Comparison of ENCODE assay signal across 9 cellular contexts in genomic region chrX:46575586-46575985, GRCh38. TPM values are rescaled to one million over a fixed set of nuclear protein-coding genes. Genes with fewer than 3 reads are reported as not detected.
DNase-seq lines count a peak whose midpoint lies in the region; ATAC-seq and TF ChIP-seq lines count a peak whose summit lies in the region.
"Had no signal": no experiment of that assay in that cellular context is flagged by ENCODE, and none has a peak within 500 bp of the region (broad histone marks: within the 10 kb centered on the region; RNA-seq: fewer than 3 reads in every experiment).

No MANE protein-coding gene starts in this region.

- peaks cover 44% of the 10 kb centered on the region for H3K4me1 Mint-ChIP-seq in activated CD8-positive, alpha-beta memory T cell treated with anti-CD3 and anti-CD28 coated beads, Interleukin-2, amount 10 ng/mL, durations not matched to agents 7 days and 5 days
- H3K4me1 Mint-ChIP-seq in activated naive CD8-positive, alpha-beta T cell (ENCODE audit: low read depth), result peaks cover 37% of the 10 kb centered on the region
- no peaks in the 10 kb centered on the region for H3K4me1 Mint-ChIP-seq in progenitor cell of endocrine pancreas (ENCODE audit: low read depth)

- H3K36me3 Mint-ChIP-seq in activated CD8-positive, alpha-beta memory T cell treated with anti-CD3 and anti-CD28 coated beads, Interleukin-2, amount 10 ng/mL, durations not matched to agents 7 days and 5 days, result peaks cover 18% of the 10 kb centered on the region
- peaks cover 3% of the 10 kb centered on the region for H3K36me3 Mint-ChIP-seq in activated naive CD8-positive, alpha-beta T cell
- H3K36me3 Mint-ChIP-seq in progenitor cell of endocrine pancreas (ENCODE audit: insufficient read depth), result peaks cover 2% of the 10 kb centered on the region

- no peak overlapping the region for H3K27ac Mint-ChIP-seq in activated CD8-positive, alpha-beta memory T cell treated with anti-CD3 and anti-CD28 coated beads, Interleukin-2, amount 10 ng/mL, durations not matched to agents 7 days and 5 days
- no peak overlapping the region for H3K27ac Mint-ChIP-seq in activated naive CD8-positive, alpha-beta T cell
- H3K27ac Mint-ChIP-seq in progenitor cell of endocrine pancreas, result no peak overlapping the region

- DNase-seq in activated CD8-positive, alpha-beta memory T cell treated with anti-CD3 and anti-CD28 coated beads, Interleukin-2, amount 10 ng/mL, durations not matched to agents 7 days and 5 days, result no peak
- DNase-seq in activated CD8-positive, alpha-beta memory T cell treated with anti-CD3 and anti-CD28 coated beads for 24 hours, result no peak
- DNase-seq in left kidney (ENCODE audit: low read depth, low spot score) (peak; percentile 5), testis (no peak), progenitor cell of endocrine pancreas (ENCODE audit: low spot score, unreplicated experiment) (no peak), HPDE6-E6E7 (ENCODE audit: extremely low spot score) (no peak)

- H3K9me3 Mint-ChIP-seq in activated CD8-positive, alpha-beta memory T cell treated with anti-CD3 and anti-CD28 coated beads, Interleukin-2, amount 10 ng/mL, durations not matched to agents 7 days and 5 days (ENCODE audit: low read depth), result no peaks in the 10 kb centered on the region
- H3K9me3 Mint-ChIP-seq in activated naive CD8-positive, alpha-beta T cell (ENCODE audit: low read depth), result no peaks in the 10 kb centered on the region
- H3K9me3 Mint-ChIP-seq in progenitor cell of endocrine pancreas (ENCODE audit: low read depth), result peaks cover 12% of the 10 kb centered on the region

- CTCF ChIA-PET in activated CD8-positive, alpha-beta memory T cell treated with anti-CD3 and anti-CD28 coated beads, Interleukin-2, amount 10 ng/mL, durations not matched to agents 7 days and 5 days (lab: Charles Lee), result interaction anchor here (1.0 to 1.4 kb wide), 3 partner anchors 11 to 67 kb away, joined by 3 read pairs; no protein-coding TSS in a partner anchor

- no peaks in the 10 kb centered on the region for H3K9me3 ChIP-seq in testis
- H3K9me3 ChIP-seq: thyroid gland had no signal

- no peak overlapping the region for H3K27ac ChIP-seq in testis

- intact Hi-C loops in testis (cut with DNase I; ENCODE audit: low total_unique reads), result loop anchor here (10.0 kb wide), 1 partner anchor 59 kb away; no protein-coding TSS in a partner anchor

- 0 to 20% methylated on average over 6 of the region's 6 CpGs for WGBS in testis, 2 donors

- no peak for TF ChIP-seq POLR2A in testis (IDR thresholded peaks at IDR 0.05)

- peak overlapping the region; percentile 56 to 66 for H3K4me3 ChIP-seq in testis

- no peaks in the 10 kb centered on the region for H3K27me3 Mint-ChIP-seq in activated CD8-positive, alpha-beta memory T cell treated with anti-CD3 and anti-CD28 coated beads, Interleukin-2, amount 10 ng/mL, durations not matched to agents 7 days and 5 days
- no peaks in the 10 kb centered on the region for H3K27me3 Mint-ChIP-seq in activated naive CD8-positive, alpha-beta T cell
- peaks cover 39% of the 10 kb centered on the region for H3K27me3 Mint-ChIP-seq in progenitor cell of endocrine pancreas

- H3K36me3 ChIP-seq in testis (ENCODE audit: low read depth, missing control alignments), result no peaks in the 10 kb centered on the region
- H3K36me3 ChIP-seq: thyroid gland had no signal

- TF ChIP-seq CTCF in testis (IDR thresholded peaks at IDR 0.05) (no peak), progenitor cell of endocrine pancreas (IDR thresholded peaks at IDR 0.05; ENCODE audit: unreplicated experiment) (no peak)

- H3K27me3 ChIP-seq in testis, result no peaks in the 10 kb centered on the region
- H3K27me3 ChIP-seq: thyroid gland had no signal

- peak overlapping the region; percentile 75 for H3K4me3 Mint-ChIP-seq in activated CD8-positive, alpha-beta memory T cell treated with anti-CD3 and anti-CD28 coated beads, Interleukin-2, amount 10 ng/mL, durations not matched to agents 7 days and 5 days
- H3K4me3 Mint-ChIP-seq in activated naive CD8-positive, alpha-beta T cell, result peak overlapping the region; percentile 71
- no peak overlapping the region for H3K4me3 Mint-ChIP-seq in progenitor cell of endocrine pancreas (ENCODE audit: low read depth)

- ATAC-seq in activated CD8-positive, alpha-beta memory T cell treated with anti-CD3 and anti-CD28 coated beads, Interleukin-2, amount 10 ng/mL, durations not matched to agents 7 days and 5 days, result no peak
- no peak for ATAC-seq in GM18909 (IDR thresholded peaks at IDR 0.05; ENCODE audit: poor library complexity, unreplicated experiment)

- H3K4me1 ChIP-seq in testis, result no peaks in the 10 kb centered on the region

RNA-seq across cellular contexts. Expression of gene CHST7, which starts 2.0 kb away (rescaled TPM):
- total RNA-seq in activated CD8-positive, alpha-beta memory T cell treated with anti-CD3 and anti-CD28 coated beads, Interleukin-2, amount 10 ng/mL, durations not matched to agents 7 days and 5 days, result 1 to 10 TPM; 4.6 to 5.9 TPM
- total RNA-seq in testis (10 to 100 TPM in 1 of 2 donors, 1 to 10 TPM in 1; 9.4 to 18.7 TPM), progenitor cell of endocrine pancreas (0.80 and 1.1 TPM in 2 replicates)
- polyA plus RNA-seq in testis (ENCODE audit: insufficient read depth, low read depth, low replicate concordance), result 2.5 TPM

RNA-seq across cellular contexts. Expression of gene ZNF674, which starts 30.4 kb away (rescaled TPM):
- 1 to 10 TPM; 2.8 to 6.5 TPM for total RNA-seq in activated CD8-positive, alpha-beta memory T cell treated with anti-CD3 and anti-CD28 coated beads, Interleukin-2, amount 10 ng/mL, durations not matched to agents 7 days and 5 days
- total RNA-seq in testis (1 to 10 TPM; 6.3 to 8.2 TPM), progenitor cell of endocrine pancreas (6.2 and 7.0 TPM in 2 replicates)
- 2.4 TPM for polyA plus RNA-seq in testis (ENCODE audit: insufficient read depth, low read depth, low replicate concordance)
